ENCODE assay signal across 17 cellular contexts in the genomic region with DNA sequence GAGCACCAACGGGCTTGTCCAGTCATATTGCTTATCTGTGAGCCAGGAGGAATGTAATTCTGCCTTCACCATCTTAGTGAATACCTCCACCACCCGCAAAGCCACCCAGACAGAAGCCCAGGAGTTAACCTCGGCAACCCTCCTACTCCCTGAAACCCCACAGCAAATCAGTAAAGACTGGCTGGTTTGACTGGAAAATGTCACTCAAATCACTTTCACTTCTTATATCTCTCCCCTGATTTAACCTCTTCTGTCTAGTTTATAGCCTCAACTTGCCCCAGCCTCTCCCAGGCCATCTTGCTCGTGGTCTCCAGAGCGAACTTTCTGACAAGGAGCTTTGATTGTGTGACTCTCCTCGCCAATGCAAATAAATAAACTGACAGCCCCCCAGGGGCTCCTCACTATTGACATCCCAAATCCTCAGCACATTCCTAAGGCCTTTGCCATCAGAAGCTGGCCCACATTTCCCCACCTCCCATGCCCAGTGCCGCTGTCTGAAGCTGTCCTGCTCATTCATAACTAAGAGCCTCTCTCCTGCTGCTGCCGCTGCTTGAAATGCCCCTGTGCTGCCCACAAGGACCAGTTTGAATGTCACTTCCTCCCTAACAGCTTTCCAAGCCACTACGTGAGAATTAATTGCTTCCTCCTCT.
"Had no signal": no experiment of that assay in that cellular context is flagged by ENCODE, and none has a peak within 500 bp of the region (broad histone marks: within the 10 kb centered on the region; RNA-seq: fewer than 3 reads in every experiment).

No MANE protein-coding gene starts in this region.

- H3K27ac Mint-ChIP-seq: activated naive CD4-positive, alpha-beta T cell treated with anti-CD3 and anti-CD28 coated beads, Interleukin-2, amount 50 U/mL, for 24 hours; activated T-cell treated with anti-CD3 and anti-CD28 coated beads, Interleukin-2, amount 50 U/mL, for 72 hours; progenitor cell of endocrine pancreas had no signal

- H3K4me1 Mint-ChIP-seq: activated naive CD4-positive, alpha-beta T cell treated with anti-CD3 and anti-CD28 coated beads, Interleukin-2, amount 50 U/mL, for 24 hours; neural crest cell had no signal

- H3K4me3 ChIP-seq: stomach, testis, upper lobe of right lung had no signal

- H3K9me3 Mint-ChIP-seq: activated naive CD4-positive, alpha-beta T cell treated with anti-CD3 and anti-CD28 coated beads, Interleukin-2, amount 50 U/mL, for 24 hours; activated T-cell treated with anti-CD3 and anti-CD28 coated beads, Interleukin-2, amount 50 U/mL, for 72 hours; neural crest cell had no signal

- H3K36me3 ChIP-seq: stomach, upper lobe of right lung had no signal

- H3K4me1 ChIP-seq: testis, upper lobe of right lung had no signal

- H3K36me3 Mint-ChIP-seq: activated naive CD4-positive, alpha-beta T cell treated with anti-CD3 and anti-CD28 coated beads, Interleukin-2, amount 50 U/mL, for 24 hours had no signal

- H3K27ac ChIP-seq: stomach, testis, upper lobe of right lung had no signal

- H3K9me3 ChIP-seq: stomach, testis, upper lobe of right lung had no signal

- DNase-seq: activated CD4-positive, CD25-positive, alpha-beta regulatory T cell treated with anti-CD3 and anti-CD28 coated beads, Interleukin-2, amount 50 U/mL, for 72 hours; activated gamma-delta T cell; activated T-cell treated with anti-CD3 and anti-CD28 coated beads, Interleukin-2, amount 50 U/mL, for 72 hours; amniotic stem cell; dermis blood vessel endothelial cell; foreskin melanocyte; left ventricle myocardium superior; stimulated activated CD4-positive, alpha-beta T cell treated with anti-CD3 and anti-CD28 coated beads, Interleukin-12 subunit alpha, Interleukin-12 subunit beta, amount 100 ng/mL, for 4 hours; stimulated activated CD4-positive, alpha-beta T cell treated with anti-CD3 and anti-CD28 coated beads, Interleukin-1b, Interleukin-23, amount 100 ng/mL, for 48 hours; stomach; T-helper 1 cell; T-helper 9 cell; testis; upper lobe of right lung had no signal

- H3K27me3 Mint-ChIP-seq: activated naive CD4-positive, alpha-beta T cell treated with anti-CD3 and anti-CD28 coated beads, Interleukin-2, amount 50 U/mL, for 24 hours had no signal

- H3K27me3 ChIP-seq: stomach, testis, upper lobe of right lung had no signal

- H3K4me3 Mint-ChIP-seq: activated naive CD4-positive, alpha-beta T cell treated with anti-CD3 and anti-CD28 coated beads, Interleukin-2, amount 50 U/mL, for 24 hours; activated T-cell treated with anti-CD3 and anti-CD28 coated beads, Interleukin-2, amount 50 U/mL, for 72 hours; neural crest cell had no signal
